Comparison of ENCODE assay signal across 11 cellular contexts in the genomic region with DNA sequence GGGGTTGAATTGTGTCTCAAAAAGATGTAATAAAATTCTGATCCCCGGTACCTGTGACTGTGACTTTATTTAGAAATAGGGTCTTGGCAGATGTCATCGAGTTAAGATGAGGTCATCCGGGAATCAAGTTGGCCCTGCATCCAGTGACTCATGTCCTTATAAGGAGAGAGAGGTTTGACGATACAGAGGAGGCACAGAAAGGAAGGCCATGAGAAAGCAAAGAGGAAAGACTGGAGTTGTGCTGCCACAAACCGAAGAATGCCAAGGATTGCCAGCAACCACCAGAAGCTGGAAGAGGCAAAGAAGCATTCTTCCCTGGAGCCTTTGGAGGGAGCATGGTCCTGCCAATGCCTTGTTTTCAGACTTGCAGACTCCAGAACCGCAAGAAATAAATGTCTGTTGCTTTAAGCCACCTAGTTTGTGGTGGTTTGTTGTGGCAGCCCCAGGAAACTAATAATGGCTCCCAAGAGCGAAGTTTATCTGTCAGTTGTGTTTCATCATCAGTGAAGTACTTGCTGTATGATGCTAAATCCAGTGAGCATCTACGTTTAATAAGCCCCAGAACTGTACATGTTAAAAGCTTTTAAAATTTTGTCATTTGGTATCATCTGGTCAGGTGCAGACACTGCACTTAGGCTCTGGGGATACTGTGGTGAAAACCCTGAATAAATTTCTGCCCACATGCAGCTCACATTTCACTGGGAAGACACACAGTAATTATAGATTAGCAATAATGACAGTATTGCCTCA.
DNase-seq lines count a peak whose midpoint lies in the region; ATAC-seq, FAIRE-seq and TF ChIP-seq lines count a peak whose summit lies in the region.
"Had no signal": no experiment of that assay in that cellular context is flagged by ENCODE, and none has a peak within 500 bp of the region (broad histone marks: within the 10 kb centered on the region; RNA-seq: fewer than 3 reads in every experiment).

No MANE protein-coding gene starts in this region.

- no peak overlapping the region for H3K4me3 Mint-ChIP-seq in central memory CD8-positive, alpha-beta T cell
- H3K4me3 Mint-ChIP-seq in neural progenitor cell: no peak overlapping the region

- no peak overlapping the region for H3K9ac ChIP-seq in neural progenitor cell

- H3F3A ChIP-seq in neural progenitor cell (ENCODE audit: low read depth): peaks cover 21% of the 10 kb centered on the region

- ATAC-seq in central memory CD8-positive, alpha-beta T cell (replicated peaks; ENCODE audit: extremely low read depth, poor library complexity, severe bottlenecking): no peak
- no peak for ATAC-seq in HG02973 (IDR thresholded peaks at IDR 0.05; ENCODE audit: unreplicated experiment)

- no peaks in the 10 kb centered on the region for H3K27me3 Mint-ChIP-seq in central memory CD8-positive, alpha-beta T cell
- peaks cover 2% of the 10 kb centered on the region for H3K27me3 Mint-ChIP-seq in neural progenitor cell (ENCODE audit: insufficient read depth, low read depth)

- no peak for TF ChIP-seq CTCF in neural progenitor cell (IDR thresholded peaks at IDR 0.05)

- peaks cover 98% of the 10 kb centered on the region for H4K20me1 ChIP-seq in neural progenitor cell (ENCODE audit: low read depth)

- H3K4me3 ChIP-seq in neural progenitor cell: no peak overlapping the region

- no peak overlapping the region for H2AFZ ChIP-seq in neural progenitor cell (replicated peaks)

- no peaks in the 10 kb centered on the region for H3K9me3 Mint-ChIP-seq in central memory CD8-positive, alpha-beta T cell
- H3K9me3 Mint-ChIP-seq in neural progenitor cell: peaks cover 2% of the 10 kb centered on the region

- DNase-seq in DMS 273 treated with DMSO at 0.1 percent for 48 hours (lab: John Stamatoyannopoulos, UW) (peak; percentile 76), HTR-8/SVneo (ENCODE audit: insufficient read length, low spot score) (peak; percentile 29), neural progenitor cell (ENCODE audit: low spot score) (no peak), COLO668 (lab: John Stamatoyannopoulos, UW; ENCODE audit: unreplicated experiment) (no peak), epidermal melanocyte (ENCODE audit: insufficient read length, low spot score) (no peak), posterior vena cava (ENCODE audit: low spot score) (no peak)
- DNase-seq in central memory CD8-positive, alpha-beta T cell (ENCODE audit: low spot score in 2 of 2): no peak
- DNase-seq: cerebellar nuclear complex; NCI-H146; stimulated activated CD4-positive, alpha-beta T cell treated with anti-CD3 and anti-CD28 coated beads, Interleukin-2, amount 100 ng/mL, for 48 hours had no signal

- H3K9me3 ChIP-seq in neural progenitor cell (ENCODE audit: low read depth): no peaks in the 10 kb centered on the region

- peak overlapping the region; percentile 47 for H3K27ac Mint-ChIP-seq in central memory CD8-positive, alpha-beta T cell (ENCODE audit: low read depth)
- H3K27ac Mint-ChIP-seq in neural progenitor cell: peak overlapping the region; percentile 18

- intact Hi-C loops in posterior vena cava (cut with DNase I): no loop called here

- H3K79me2 ChIP-seq in neural progenitor cell (ENCODE audit: low read depth): peaks cover 98% of the 10 kb centered on the region

- H3K4me1 ChIP-seq in neural progenitor cell: peaks cover 49% of the 10 kb centered on the region

- FAIRE-seq in HTR-8/SVneo (lab: Jason Lieb, UNC): no peak

- H3K27me3 ChIP-seq in neural progenitor cell: no peaks in the 10 kb centered on the region

- no peak overlapping the region for H3K4me2 ChIP-seq in neural progenitor cell

- H3K27ac ChIP-seq in neural progenitor cell: no peak overlapping the region

- H3K36me3 ChIP-seq in neural progenitor cell: no peaks in the 10 kb centered on the region

- H3K4me1 Mint-ChIP-seq in central memory CD8-positive, alpha-beta T cell: peaks cover 52% of the 10 kb centered on the region
- H3K4me1 Mint-ChIP-seq in neural progenitor cell: peaks cover 56% of the 10 kb centered on the region

- peaks cover 6% of the 10 kb centered on the region for H3K36me3 Mint-ChIP-seq in central memory CD8-positive, alpha-beta T cell (ENCODE audit: insufficient read depth)
- H3K36me3 Mint-ChIP-seq in neural progenitor cell: peaks cover 48% of the 10 kb centered on the region

Comparison
In these comparisons a context has a peak if more than half of its experiments do, and no peak if none do; other contexts are left out.
1. DNase-seq: peak in DMS 273 treated with DMSO at 0.1 percent for 48 hours (single experiment) and HTR-8/SVneo (single experiment); none in central memory CD8-positive, alpha-beta T cell (0 of 2), neural progenitor cell (single experiment), COLO668 (single experiment), epidermal melanocyte (single experiment) and posterior vena cava (single experiment).